Comparison of ENCODE assay signal across 9 cellular contexts in genomic region chr1:12001249-12001917, GRCh38. TPM values are rescaled to one million over a fixed set of nuclear protein-coding genes. Genes with fewer than 3 reads are reported as not detected.
DNase-seq lines count a peak whose midpoint lies in the region; ATAC-seq, FAIRE-seq and TF ChIP-seq lines count a peak whose summit lies in the region.
"Had no signal": no experiment of that assay in that cellular context is flagged by ENCODE, and none has a peak within 500 bp of the region (broad histone marks: within the 10 kb centered on the region; RNA-seq: fewer than 3 reads in every experiment).

No MANE protein-coding gene starts in this region.

- DNase-seq in cardiac muscle cell (ENCODE audit: low read depth in 1 of 2, low spot score in 1 of 2), result peak; percentile 61 to 88
- no peak for DNase-seq in left cardiac atrium
- DNase-seq in RWPE1 (ENCODE audit: low spot score), result no peak
- peak; percentile 29 for DNase-seq in astrocyte of the hippocampus (ENCODE audit: low read depth, low spot score)
- DNase-seq in lower lobe of right lung, result no peak
- DNase-seq in frontal cortex (ENCODE audit: low spot score in 2 of 2), result no peak
- no peak for DNase-seq in epidermal melanocyte (ENCODE audit: insufficient read length, low spot score)

- H3K27ac ChIP-seq in cardiac muscle cell (no peak overlapping the region), RWPE1 (peak overlapping the region; percentile 73), lower lobe of right lung (no peak overlapping the region)
- H3K27ac ChIP-seq: vagina had no signal

- TF ChIP-seq CTCF in cardiac muscle cell (IDR thresholded peaks at IDR 0.05; ENCODE audit: low read depth, low read length), result peak; percentile 73
- TF ChIP-seq CTCF in RWPE1 (conservative IDR thresholded peaks at IDR 0.05; ENCODE audit: low read depth), result no peak
- peak; percentile 56 for TF ChIP-seq CTCF in lower lobe of right lung (IDR thresholded peaks at IDR 0.05)

- no peak overlapping the region for H3K4me3 ChIP-seq in cardiac muscle cell
- H3K4me3 ChIP-seq in lower lobe of right lung, result no peak overlapping the region
- H3K4me3 ChIP-seq: vagina had no signal

- CTCF ChIA-PET in RWPE1 (lab: Yijun Ruan, JAX), result interaction anchor here (0.6 kb wide), 1 partner anchor 422 kb away, joined by 4 read pairs; no protein-coding TSS in a partner anchor

- peaks cover 83% of the 10 kb centered on the region for H3K36me3 ChIP-seq in cardiac muscle cell
- peaks cover 100% of the 10 kb centered on the region for H3K36me3 ChIP-seq in lower lobe of right lung

- POLR2A ChIA-PET in RWPE1 (lab: Yijun Ruan, JAX; ENCODE audit: low non-redundant PET), result no interaction called here

- FAIRE-seq in frontal cortex (lab: Jason Lieb, UNC), result no peak

- no peaks in the 10 kb centered on the region for H3K27me3 ChIP-seq in cardiac muscle cell
- H3K27me3 ChIP-seq in lower lobe of right lung (ENCODE audit: low read depth), result no peaks in the 10 kb centered on the region
- H3K27me3 ChIP-seq: vagina had no signal

- H3K9me3 ChIP-seq in cardiac muscle cell (ENCODE audit: low read depth) (no peaks in the 10 kb centered on the region), lower lobe of right lung (no peaks in the 10 kb centered on the region)
- H3K9me3 ChIP-seq: vagina had no signal

- no peak for ATAC-seq in left cardiac atrium
- ATAC-seq in lower lobe of right lung, result peak in 1 of 2 donors; percentile 6
- no peak for ATAC-seq in GM21737 (IDR thresholded peaks at IDR 0.05; ENCODE audit: unreplicated experiment)

- H3K4me1 ChIP-seq in cardiac muscle cell (ENCODE audit: low read depth) (no peaks in the 10 kb centered on the region), lower lobe of right lung (no peaks in the 10 kb centered on the region)
- H3K4me1 ChIP-seq: vagina had no signal

- intact Hi-C loops in left cardiac atrium (cut with DNase I), result no loop called here
- intact Hi-C loops in lower lobe of right lung (cut with DNase I), result no loop called here

RNA-seq across cellular contexts. Expression of gene MIIP, which starts 17.9 kb away (rescaled TPM):
- total RNA-seq in cardiac muscle cell, result 29.6 and 30.1 TPM in 2 replicates
- 30.8 and 39.9 TPM in 2 replicates for polyA plus RNA-seq in cardiac muscle cell
- total RNA-seq in left cardiac atrium, result 10 to 100 TPM; 18.3 to 20.3 TPM
- total RNA-seq in lower lobe of right lung, result 39.3 TPM
- 31.8 TPM for total RNA-seq in frontal cortex

RNA-seq across cellular contexts. Expression of gene MFN2, which starts 21.1 kb away (rescaled TPM):
- 86.7 and 89.7 TPM in 2 replicates for total RNA-seq in cardiac muscle cell
- polyA plus RNA-seq in cardiac muscle cell, result 82.6 and 83.8 TPM in 2 replicates
- total RNA-seq in left cardiac atrium, result 100 to 1,000 TPM; 442 to 451 TPM
- total RNA-seq in lower lobe of right lung, result 72.2 TPM
- 42.0 TPM for total RNA-seq in frontal cortex

Comparison
In these comparisons a context has a peak if more than half of its experiments do, and no peak if none do; other contexts are left out.
1. DNase-seq: peak in cardiac muscle cell (2 of 2) and astrocyte of the hippocampus (single experiment); none in left cardiac atrium (single experiment), RWPE1 (single experiment), lower lobe of right lung (single experiment), frontal cortex (0 of 2) and epidermal melanocyte (single experiment).